Comparison of ENCODE assay signal across 24 cellular contexts in the genomic region with DNA sequence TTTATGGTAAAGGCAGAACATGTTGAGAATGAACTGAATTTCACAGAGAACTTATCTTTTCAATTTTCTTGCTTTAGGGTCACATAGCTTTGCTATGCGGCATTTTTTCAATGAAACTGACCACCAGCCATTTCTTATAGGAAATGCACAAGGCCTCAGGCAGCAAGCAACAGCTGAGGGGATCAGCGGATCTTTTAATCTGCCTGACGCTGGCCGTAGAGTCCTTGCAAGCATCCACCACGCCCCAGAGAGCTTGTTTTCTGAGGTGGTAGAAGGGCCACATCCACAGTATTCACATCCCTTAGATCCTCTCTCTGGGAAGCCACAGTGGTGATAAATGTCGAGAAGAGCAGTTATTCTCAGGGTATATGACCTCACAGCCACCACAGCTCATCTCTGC. TPM values are rescaled to one million over a fixed set of nuclear protein-coding genes. Genes with fewer than 3 reads are reported as not detected.
A peak's percentile ranks its signal among the peaks of the same experiment; 100 is the strongest.
DNase-seq lines count a peak whose midpoint lies in the region; ATAC-seq and TF ChIP-seq lines count a peak whose summit lies in the region.
"Had no signal": no experiment of that assay in that cellular context is flagged by ENCODE, and none has a peak within 500 bp of the region (broad histone marks: within the 10 kb centered on the region; RNA-seq: fewer than 3 reads in every experiment).

No MANE protein-coding gene starts in this region.

- H3K9me3 Mint-ChIP-seq in neural crest cell: peaks cover 4% of the 10 kb centered on the region
- peaks cover 8% of the 10 kb centered on the region for H3K9me3 Mint-ChIP-seq in activated CD8-positive, alpha-beta T cell treated with anti-CD3 and anti-CD28 coated beads for 36 hours

- H3K9me3 ChIP-seq in SJCRH30 (replicated peaks): no peaks in the 10 kb centered on the region
- H3K9me3 ChIP-seq in WERI-Rb-1 (ENCODE audit: severe bottlenecking): no peaks in the 10 kb centered on the region
- H3K9me3 ChIP-seq: BE2C, BLaER1 had no signal

- DNase-seq in SJCRH30 (peak; percentile 65 to 76), WERI-Rb-1 (peak; percentile 36), neural crest cell (ENCODE audit: low read depth, low spot score) (peak; percentile 1)
- DNase-seq in activated CD8-positive, alpha-beta T cell treated with anti-CD3 and anti-CD28 coated beads for 36 hours: no peak
- DNase-seq: 8988T; ACHN; BE2C; CD4-positive, alpha-beta memory T cell; CD4-positive, CD25-positive, alpha-beta regulatory T cell; CD8-positive, alpha-beta memory T cell; COR-L47; DMS 273 treated with DMSO at 0.1 percent for 48 hours; DMS153; DMS53; DMS79; DND-41; EL; GDM1 had no signal

- peaks cover 20% of the 10 kb centered on the region for H3K4me1 Mint-ChIP-seq in neural crest cell
- H3K4me1 Mint-ChIP-seq in activated CD8-positive, alpha-beta T cell treated with anti-CD3 and anti-CD28 coated beads for 36 hours (ENCODE audit: low read depth): no peaks in the 10 kb centered on the region
- H3K4me1 Mint-ChIP-seq: CD14-positive monocyte; CD4-positive, alpha-beta memory T cell; CD4-positive, CD25-positive, alpha-beta regulatory T cell; CD8-positive, alpha-beta memory T cell had no signal

- intact Hi-C loops in activated CD8-positive, alpha-beta T cell treated with anti-CD3 and anti-CD28 coated beads for 36 hours (cut with micrococcal nuclease): no loop called here

- POLR2A ChIA-PET in activated CD8-positive, alpha-beta T cell treated with anti-CD3 and anti-CD28 coated beads for 36 hours (lab: Charles Lee): no interaction called here

- ATAC-seq in activated CD8-positive, alpha-beta T cell treated with anti-CD3 and anti-CD28 coated beads for 36 hours: no peak
- ATAC-seq in HG03432 (IDR thresholded peaks at IDR 0.05; ENCODE audit: unreplicated experiment): no peak
- ATAC-seq: GM12878 had no signal

- H3K27ac ChIP-seq in SJCRH30 (no peak overlapping the region), WERI-Rb-1 (no peak overlapping the region)
- H3K27ac ChIP-seq: BLaER1 had no signal

- H3K4me3 ChIP-seq in SJCRH30 (no peak overlapping the region), WERI-Rb-1 (ENCODE audit: low read depth, low read length) (no peak overlapping the region)
- H3K4me3 ChIP-seq: BLaER1, GM12878 had no signal

- H3K27me3 ChIP-seq in SJCRH30 (no peaks in the 10 kb centered on the region), WERI-Rb-1 (ENCODE audit: insufficient read depth, low read depth, severe bottlenecking) (no peaks in the 10 kb centered on the region)
- H3K27me3 ChIP-seq: BE2C, BLaER1 had no signal

- H3K36me3 ChIP-seq in SJCRH30: no peaks in the 10 kb centered on the region
- H3K36me3 ChIP-seq in WERI-Rb-1: no peaks in the 10 kb centered on the region
- H3K36me3 ChIP-seq: BE2C, BLaER1 had no signal

- CTCF ChIA-PET in activated CD8-positive, alpha-beta T cell treated with anti-CD3 and anti-CD28 coated beads for 36 hours (lab: Charles Lee): no interaction called here

- H3K27me3 Mint-ChIP-seq in neural crest cell (ENCODE audit: low read depth): no peaks in the 10 kb centered on the region
- no peaks in the 10 kb centered on the region for H3K27me3 Mint-ChIP-seq in activated CD8-positive, alpha-beta T cell treated with anti-CD3 and anti-CD28 coated beads for 36 hours
- H3K27me3 Mint-ChIP-seq: CD4-positive, CD25-positive, alpha-beta regulatory T cell; CD8-positive, alpha-beta memory T cell had no signal

- H3K4me3 Mint-ChIP-seq in neural crest cell: peak overlapping the region; percentile 25
- no peak overlapping the region for H3K4me3 Mint-ChIP-seq in activated CD8-positive, alpha-beta T cell treated with anti-CD3 and anti-CD28 coated beads for 36 hours
- H3K4me3 Mint-ChIP-seq: CD14-positive monocyte; CD4-positive, alpha-beta memory T cell; CD4-positive, CD25-positive, alpha-beta regulatory T cell; CD8-positive, alpha-beta memory T cell had no signal

- H3K36me3 Mint-ChIP-seq in neural crest cell (ENCODE audit: low read depth): no peaks in the 10 kb centered on the region
- H3K36me3 Mint-ChIP-seq in activated CD8-positive, alpha-beta T cell treated with anti-CD3 and anti-CD28 coated beads for 36 hours (ENCODE audit: low read depth): no peaks in the 10 kb centered on the region
- H3K36me3 Mint-ChIP-seq: CD14-positive monocyte; CD4-positive, alpha-beta memory T cell; CD4-positive, CD25-positive, alpha-beta regulatory T cell; CD8-positive, alpha-beta memory T cell had no signal

- H3K27ac Mint-ChIP-seq in neural crest cell (ENCODE audit: unreplicated experiment): peak overlapping the region; percentile 4
- no peak overlapping the region for H3K27ac Mint-ChIP-seq in activated CD8-positive, alpha-beta T cell treated with anti-CD3 and anti-CD28 coated beads for 36 hours
- H3K27ac Mint-ChIP-seq: CD14-positive monocyte; CD4-positive, alpha-beta memory T cell; CD4-positive, CD25-positive, alpha-beta regulatory T cell; CD8-positive, alpha-beta memory T cell had no signal

- H3K4me1 ChIP-seq in SJCRH30: peaks cover 13% of the 10 kb centered on the region; the same call in 1 of the 2 replicates
- H3K4me1 ChIP-seq: BE2C, BLaER1 had no signal

- no peak for TF ChIP-seq CTCF in WERI-Rb-1 (IDR thresholded peaks at IDR 0.05; ENCODE audit: low read depth, low read length)
- no peak for TF ChIP-seq CTCF in neural crest cell (conservative IDR thresholded peaks at IDR 0.05)
- no peak for TF ChIP-seq CTCF in activated CD8-positive, alpha-beta T cell treated with anti-CD3 and anti-CD28 coated beads for 36 hours (IDR thresholded peaks at IDR 0.05)

RNA-seq across cellular contexts. Expression of a gene that starts 34.3 kb away (rescaled TPM):
- total RNA-seq in SJCRH30 (2014; rRNA removed; shearing (Covaris generic)): 5.3 and 6.5 TPM in 2 replicates
- 35.2 and 36.3 TPM in 2 replicates for total RNA-seq in neural crest cell
- total RNA-seq in activated CD8-positive, alpha-beta T cell treated with anti-CD3 and anti-CD28 coated beads for 36 hours: not detected
- total RNA-seq: A673; CD4-positive, alpha-beta memory T cell; CD4-positive, CD25-positive, alpha-beta regulatory T cell; CD8-positive, alpha-beta memory T cell; G401 had no signal
